In the genomic region with DNA sequence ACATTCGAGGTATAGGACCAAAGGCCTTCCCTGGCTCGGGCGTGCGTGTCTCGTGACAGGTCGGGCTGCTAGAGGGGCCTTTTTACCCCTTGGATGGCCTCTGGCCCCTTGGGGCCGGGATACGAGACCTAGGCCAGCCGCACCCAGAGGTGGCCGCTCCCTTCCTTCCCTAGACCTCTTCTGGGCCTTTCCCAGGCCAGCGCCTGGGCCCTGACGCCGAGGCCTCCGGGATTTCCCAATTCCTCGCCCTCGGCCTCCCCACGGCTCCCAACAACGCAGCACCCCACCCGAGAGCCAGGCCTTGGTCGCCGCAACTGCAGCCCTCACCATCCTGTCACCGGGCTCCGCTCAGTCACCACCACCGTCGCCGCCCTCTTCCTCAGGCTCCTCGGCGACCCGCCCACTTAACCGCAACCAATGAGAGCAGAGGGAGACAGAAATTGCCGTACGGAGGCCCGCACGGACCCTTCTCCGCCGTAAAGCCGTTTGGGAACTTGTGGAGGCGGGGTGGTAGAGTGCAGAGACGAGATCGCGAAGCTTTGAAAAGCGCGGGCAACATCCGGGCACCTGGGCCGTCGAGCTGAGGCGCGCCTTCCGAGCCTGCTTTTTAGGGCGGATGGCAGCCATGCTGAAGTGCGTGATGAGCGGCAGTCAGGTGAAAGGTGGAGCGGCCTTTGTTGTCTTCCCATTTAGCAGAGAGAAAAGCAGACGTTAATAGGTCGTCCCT, we compare ENCODE assay signal across 1 cellular context.
TF ChIP-seq lines count a peak whose summit lies in the region.

A gene (plus strand): TSS at position 610 of the 727 bp plus-strand sequence. CDS start 7 bp downstream, at position 617.
A gene (minus strand): TSS at position 390 of the 727 bp plus-strand sequence. CDS start 60 bp downstream, at position 330.

TF ChIP-seq in HepG2, 621 proteins besides CTCF, POLR2A, EP300 and RAD21 (continued from another document):
- TF ChIP-seq, protein P1, sequence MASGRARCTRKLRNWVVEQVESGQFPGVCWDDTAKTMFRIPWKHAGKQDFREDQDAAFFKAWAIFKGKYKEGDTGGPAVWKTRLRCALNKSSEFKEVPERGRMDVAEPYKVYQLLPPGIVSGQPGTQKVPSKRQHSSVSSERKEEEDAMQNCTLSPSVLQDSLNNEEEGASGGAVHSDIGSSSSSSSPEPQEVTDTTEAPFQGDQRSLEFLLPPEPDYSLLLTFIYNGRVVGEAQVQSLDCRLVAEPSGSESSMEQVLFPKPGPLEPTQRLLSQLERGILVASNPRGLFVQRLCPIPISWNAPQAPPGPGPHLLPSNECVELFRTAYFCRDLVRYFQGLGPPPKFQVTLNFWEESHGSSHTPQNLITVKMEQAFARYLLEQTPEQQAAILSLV (CRISPR knock-in tag; IDR thresholded peaks at IDR 0.05; ENCODE audit: borderline replicate concordance) = peak; percentile 69; the same call in 1 of the 2 replicates
- TF ChIP-seq MYC (CRISPR knock-in tag; IDR thresholded peaks at IDR 0.05; ENCODE audit: borderline replicate concordance) (peak; percentile 76; the same call in 1 of the 2 replicates), ZNF75D (CRISPR knock-in tag; IDR thresholded peaks at IDR 0.05; ENCODE audit: borderline replicate concordance) (peak; percentile 95; the same call in 1 of the 2 replicates), SRSF9 (IDR thresholded peaks at IDR 0.05; ENCODE audit: borderline replicate concordance, insufficient read depth, low read depth, low read length, poor library complexity, severe bottlenecking) (no peak), ZSCAN31 (CRISPR knock-in tag; IDR thresholded peaks at IDR 0.05; ENCODE audit: low read depth) (peak; percentile 82; the same call in 1 of the 2 replicates), KMT2A (CRISPR knock-in tag; IDR thresholded peaks at IDR 0.05) (peak; percentile 96), ZNF343 (CRISPR knock-in tag; IDR thresholded peaks at IDR 0.05) (peak; percentile 96; the same call in 1 of the 2 replicates), ZKSCAN5 (CRISPR knock-in tag; IDR thresholded peaks at IDR 0.05) (peak; percentile 76; the same call in 1 of the 2 replicates), NRL (CRISPR knock-in tag; IDR thresholded peaks at IDR 0.05; ENCODE audit: borderline replicate concordance) (peak; percentile 96), NCOA1 (CRISPR knock-in tag; IDR thresholded peaks at IDR 0.05) (no peak), DR1 (CRISPR knock-in tag; IDR thresholded peaks at IDR 0.05) (peak; percentile 95), ZNF605 (CRISPR knock-in tag; IDR thresholded peaks at IDR 0.05) (peak; percentile 99), MTA3 (CRISPR knock-in tag; IDR thresholded peaks at IDR 0.05) (no peak), ELF1 (CRISPR knock-in tag; IDR thresholded peaks at IDR 0.05) (peak; percentile 75), HNRNPL (IDR thresholded peaks at IDR 0.05; ENCODE audit: low read depth, low read length) (peak; percentile 72; the same call in 1 of the 2 replicates)
- TF ChIP-seq, protein P2, sequence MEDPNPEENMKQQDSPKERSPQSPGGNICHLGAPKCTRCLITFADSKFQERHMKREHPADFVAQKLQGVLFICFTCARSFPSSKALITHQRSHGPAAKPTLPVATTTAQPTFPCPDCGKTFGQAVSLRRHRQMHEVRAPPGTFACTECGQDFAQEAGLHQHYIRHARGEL (CRISPR knock-in tag; IDR thresholded peaks at IDR 0.05) = peak; percentile 72; the same call in 1 of the 2 replicates
- TF ChIP-seq, protein P3, sequence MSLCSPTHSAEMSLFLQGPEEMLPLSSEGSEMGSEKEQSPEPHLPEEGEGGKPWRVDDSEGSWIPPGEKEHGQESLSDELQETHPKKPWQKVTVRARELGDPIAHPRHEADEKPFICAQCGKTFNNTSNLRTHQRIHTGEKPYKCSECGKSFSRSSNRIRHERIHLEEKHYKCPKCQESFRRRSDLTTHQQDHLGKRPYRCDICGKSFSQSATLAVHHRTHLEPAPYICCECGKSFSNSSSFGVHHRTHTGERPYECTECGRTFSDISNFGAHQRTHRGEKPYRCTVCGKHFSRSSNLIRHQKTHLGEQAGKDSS (CRISPR knock-in tag; IDR thresholded peaks at IDR 0.05; ENCODE audit: borderline replicate concordance, low read depth) = peak; percentile 68; the same call in 1 of the 2 replicates
- TF ChIP-seq, protein P4, sequence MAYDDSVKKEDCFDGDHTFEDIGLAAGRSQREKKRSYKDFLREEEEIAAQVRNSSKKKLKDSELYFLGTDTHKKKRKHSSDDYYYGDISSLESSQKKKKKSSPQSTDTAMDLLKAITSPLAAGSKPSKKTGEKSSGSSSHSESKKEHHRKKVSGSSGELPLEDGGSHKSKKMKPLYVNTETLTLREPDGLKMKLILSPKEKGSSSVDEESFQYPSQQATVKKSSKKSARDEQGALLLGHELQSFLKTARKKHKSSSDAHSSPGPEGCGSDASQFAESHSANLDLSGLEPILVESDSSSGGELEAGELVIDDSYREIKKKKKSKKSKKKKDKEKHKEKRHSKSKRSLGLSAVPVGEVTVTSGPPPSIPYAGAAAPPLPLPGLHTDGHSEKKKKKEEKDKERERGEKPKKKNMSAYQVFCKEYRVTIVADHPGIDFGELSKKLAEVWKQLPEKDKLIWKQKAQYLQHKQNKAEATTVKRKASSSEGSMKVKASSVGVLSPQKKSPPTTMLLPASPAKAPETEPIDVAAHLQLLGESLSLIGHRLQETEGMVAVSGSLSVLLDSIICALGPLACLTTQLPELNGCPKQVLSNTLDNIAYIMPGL (CRISPR knock-in tag; IDR thresholded peaks at IDR 0.05; ENCODE audit: borderline replicate concordance in 1 of 2, low read depth in 1 of 2) = peak; percentile 72 to 93; a peak in 3 of 4 replicates
- TF ChIP-seq, protein P5, sequence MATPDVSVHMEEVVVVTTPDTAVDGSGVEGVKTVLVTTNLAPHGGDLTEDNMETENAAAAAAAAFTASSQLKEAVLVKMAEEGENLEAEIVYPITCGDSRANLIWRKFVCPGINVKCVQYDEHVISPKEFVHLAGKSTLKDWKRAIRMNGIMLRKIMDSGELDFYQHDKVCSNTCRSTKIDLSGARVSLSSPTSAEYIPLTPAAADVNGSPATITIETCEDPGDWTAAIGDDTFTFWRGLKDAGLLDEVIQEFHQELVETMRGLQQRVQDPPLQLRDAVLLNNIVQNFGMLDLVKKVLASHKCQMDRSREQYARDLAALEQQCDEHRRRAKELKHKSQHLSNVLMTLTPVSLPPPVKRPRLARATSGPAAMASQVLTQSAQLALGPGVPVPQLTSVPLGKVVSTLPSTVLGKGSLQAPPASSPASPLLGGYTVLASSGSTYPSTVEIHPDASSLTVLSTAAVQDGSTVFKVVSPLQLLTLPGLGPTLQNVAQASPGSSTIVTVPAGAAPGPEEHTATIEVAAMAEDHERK (CRISPR knock-in tag; IDR thresholded peaks at IDR 0.05; ENCODE audit: low read depth) = no peak
- TF ChIP-seq, protein P6, sequence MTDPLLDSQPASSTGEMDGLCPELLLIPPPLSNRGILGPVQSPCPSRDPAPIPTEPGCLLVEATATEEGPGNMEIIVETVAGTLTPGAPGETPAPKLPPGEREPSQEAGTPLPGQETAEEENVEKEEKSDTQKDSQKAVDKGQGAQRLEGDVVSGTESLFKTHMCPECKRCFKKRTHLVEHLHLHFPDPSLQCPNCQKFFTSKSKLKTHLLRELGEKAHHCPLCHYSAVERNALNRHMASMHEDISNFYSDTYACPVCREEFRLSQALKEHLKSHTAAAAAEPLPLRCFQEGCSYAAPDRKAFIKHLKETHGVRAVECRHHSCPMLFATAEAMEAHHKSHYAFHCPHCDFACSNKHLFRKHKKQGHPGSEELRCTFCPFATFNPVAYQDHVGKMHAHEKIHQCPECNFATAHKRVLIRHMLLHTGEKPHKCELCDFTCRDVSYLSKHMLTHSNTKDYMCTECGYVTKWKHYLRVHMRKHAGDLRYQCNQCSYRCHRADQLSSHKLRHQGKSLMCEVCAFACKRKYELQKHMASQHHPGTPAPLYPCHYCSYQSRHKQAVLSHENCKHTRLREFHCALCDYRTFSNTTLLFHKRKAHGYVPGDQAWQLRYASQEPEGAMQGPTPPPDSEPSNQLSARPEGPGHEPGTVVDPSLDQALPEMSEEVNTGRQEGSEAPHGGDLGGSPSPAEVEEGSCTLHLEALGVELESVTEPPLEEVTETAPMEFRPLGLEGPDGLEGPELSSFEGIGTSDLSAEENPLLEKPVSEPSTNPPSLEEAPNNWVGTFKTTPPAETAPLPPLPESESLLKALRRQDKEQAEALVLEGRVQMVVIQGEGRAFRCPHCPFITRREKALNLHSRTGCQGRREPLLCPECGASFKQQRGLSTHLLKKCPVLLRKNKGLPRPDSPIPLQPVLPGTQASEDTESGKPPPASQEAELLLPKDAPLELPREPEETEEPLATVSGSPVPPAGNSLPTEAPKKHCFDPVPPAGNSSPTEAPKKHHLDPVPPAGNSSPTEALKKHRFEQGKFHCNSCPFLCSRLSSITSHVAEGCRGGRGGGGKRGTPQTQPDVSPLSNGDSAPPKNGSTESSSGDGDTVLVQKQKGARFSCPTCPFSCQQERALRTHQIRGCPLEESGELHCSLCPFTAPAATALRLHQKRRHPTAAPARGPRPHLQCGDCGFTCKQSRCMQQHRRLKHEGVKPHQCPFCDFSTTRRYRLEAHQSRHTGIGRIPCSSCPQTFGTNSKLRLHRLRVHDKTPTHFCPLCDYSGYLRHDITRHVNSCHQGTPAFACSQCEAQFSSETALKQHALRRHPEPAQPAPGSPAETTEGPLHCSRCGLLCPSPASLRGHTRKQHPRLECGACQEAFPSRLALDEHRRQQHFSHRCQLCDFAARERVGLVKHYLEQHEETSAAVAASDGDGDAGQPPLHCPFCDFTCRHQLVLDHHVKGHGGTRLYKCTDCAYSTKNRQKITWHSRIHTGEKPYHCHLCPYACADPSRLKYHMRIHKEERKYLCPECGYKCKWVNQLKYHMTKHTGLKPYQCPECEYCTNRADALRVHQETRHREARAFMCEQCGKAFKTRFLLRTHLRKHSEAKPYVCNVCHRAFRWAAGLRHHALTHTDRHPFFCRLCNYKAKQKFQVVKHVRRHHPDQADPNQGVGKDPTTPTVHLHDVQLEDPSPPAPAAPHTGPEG (CRISPR knock-in tag; IDR thresholded peaks at IDR 0.05) = 0 out of 2 replicates have a peak, but pooled peaks have one; percentile 80
- TF ChIP-seq, protein P7, sequence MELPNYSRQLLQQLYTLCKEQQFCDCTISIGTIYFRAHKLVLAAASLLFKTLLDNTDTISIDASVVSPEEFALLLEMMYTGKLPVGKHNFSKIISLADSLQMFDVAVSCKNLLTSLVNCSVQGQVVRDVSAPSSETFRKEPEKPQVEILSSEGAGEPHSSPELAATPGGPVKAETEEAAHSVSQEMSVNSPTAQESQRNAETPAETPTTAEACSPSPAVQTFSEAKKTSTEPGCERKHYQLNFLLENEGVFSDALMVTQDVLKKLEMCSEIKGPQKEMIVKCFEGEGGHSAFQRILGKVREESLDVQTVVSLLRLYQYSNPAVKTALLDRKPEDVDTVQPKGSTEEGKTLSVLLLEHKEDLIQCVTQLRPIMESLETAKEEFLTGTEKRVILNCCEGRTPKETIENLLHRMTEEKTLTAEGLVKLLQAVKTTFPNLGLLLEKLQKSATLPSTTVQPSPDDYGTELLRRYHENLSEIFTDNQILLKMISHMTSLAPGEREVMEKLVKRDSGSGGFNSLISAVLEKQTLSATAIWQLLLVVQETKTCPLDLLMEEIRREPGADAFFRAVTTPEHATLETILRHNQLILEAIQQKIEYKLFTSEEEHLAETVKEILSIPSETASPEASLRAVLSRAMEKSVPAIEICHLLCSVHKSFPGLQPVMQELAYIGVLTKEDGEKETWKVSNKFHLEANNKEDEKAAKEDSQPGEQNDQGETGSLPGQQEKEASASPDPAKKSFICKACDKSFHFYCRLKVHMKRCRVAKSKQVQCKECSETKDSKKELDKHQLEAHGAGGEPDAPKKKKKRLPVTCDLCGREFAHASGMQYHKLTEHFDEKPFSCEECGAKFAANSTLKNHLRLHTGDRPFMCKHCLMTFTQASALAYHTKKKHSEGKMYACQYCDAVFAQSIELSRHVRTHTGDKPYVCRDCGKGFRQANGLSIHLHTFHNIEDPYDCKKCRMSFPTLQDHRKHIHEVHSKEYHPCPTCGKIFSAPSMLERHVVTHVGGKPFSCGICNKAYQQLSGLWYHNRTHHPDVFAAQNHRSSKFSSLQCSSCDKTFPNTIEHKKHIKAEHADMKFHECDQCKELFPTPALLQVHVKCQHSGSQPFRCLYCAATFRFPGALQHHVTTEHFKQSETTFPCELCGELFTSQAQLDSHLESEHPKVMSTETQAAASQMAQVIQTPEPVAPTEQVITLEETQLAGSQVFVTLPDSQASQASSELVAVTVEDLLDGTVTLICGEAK (IDR thresholded peaks at IDR 0.05) = no peak
- TF ChIP-seq, protein P7 (CRISPR knock-in tag; IDR thresholded peaks at IDR 0.05) = peak; percentile 73
- TF ChIP-seq, protein P8, sequence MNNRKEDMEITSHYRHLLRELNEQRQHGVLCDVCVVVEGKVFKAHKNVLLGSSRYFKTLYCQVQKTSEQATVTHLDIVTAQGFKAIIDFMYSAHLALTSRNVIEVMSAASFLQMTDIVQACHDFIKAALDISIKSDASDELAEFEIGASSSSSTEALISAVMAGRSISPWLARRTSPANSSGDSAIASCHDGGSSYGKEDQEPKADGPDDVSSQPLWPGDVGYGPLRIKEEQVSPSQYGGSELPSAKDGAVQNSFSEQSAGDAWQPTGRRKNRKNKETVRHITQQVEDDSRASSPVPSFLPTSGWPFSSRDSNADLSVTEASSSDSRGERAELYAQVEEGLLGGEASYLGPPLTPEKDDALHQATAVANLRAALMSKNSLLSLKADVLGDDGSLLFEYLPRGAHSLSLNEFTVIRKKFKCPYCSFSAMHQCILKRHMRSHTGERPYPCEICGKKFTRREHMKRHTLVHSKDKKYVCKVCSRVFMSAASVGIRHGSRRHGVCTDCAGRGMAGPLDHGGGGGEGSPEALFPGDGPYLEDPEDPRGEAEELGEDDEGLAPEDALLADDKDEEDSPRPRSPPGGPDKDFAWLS (CRISPR knock-in tag; IDR thresholded peaks at IDR 0.05; ENCODE audit: borderline replicate concordance) = no peak
